In the genomic region with DNA sequence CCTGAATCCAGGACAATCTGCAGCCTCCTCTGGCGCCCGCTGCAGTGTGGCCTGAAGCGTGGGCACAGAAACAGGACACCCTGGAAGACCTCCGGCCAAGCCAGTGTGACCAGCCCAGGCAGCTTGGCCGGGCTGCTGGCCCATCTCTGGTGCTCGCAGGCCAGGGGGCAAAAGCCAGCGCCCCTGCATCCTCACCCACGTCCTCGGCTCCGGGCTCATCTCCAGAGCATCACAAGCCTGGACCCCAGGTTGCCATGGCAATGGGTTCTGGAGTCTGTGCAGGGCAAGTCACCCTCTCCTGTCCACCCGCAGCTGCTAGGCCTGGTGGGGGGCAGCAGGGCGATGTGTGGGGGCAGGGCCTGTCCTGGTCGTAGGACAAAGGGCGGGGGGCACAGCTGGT, we compare ENCODE assay signal across 11 cellular contexts. TPM values are rescaled to one million over a fixed set of nuclear protein-coding genes. Genes with fewer than 3 reads are reported as not detected.
DNase-seq lines count a peak whose midpoint lies in the region; ATAC-seq and TF ChIP-seq lines count a peak whose summit lies in the region.
"Had no signal": no experiment of that assay in that cellular context is flagged by ENCODE, and none has a peak within 500 bp of the region (broad histone marks: within the 10 kb centered on the region; RNA-seq: fewer than 3 reads in every experiment).

No MANE protein-coding gene starts in this region.

- H3K9me3 Mint-ChIP-seq in activated CD8-positive, alpha-beta memory T cell treated with anti-CD3 and anti-CD28 coated beads, Interleukin-2, amount 10 ng/mL, durations not matched to agents 7 days and 5 days (ENCODE audit: low read depth), result no peaks in the 10 kb centered on the region
- H3K9me3 Mint-ChIP-seq in Caco-2 (ENCODE audit: unreplicated experiment), result no peaks in the 10 kb centered on the region
- H3K9me3 Mint-ChIP-seq: type B pancreatic cell had no signal

- H3K9me3 ChIP-seq in mesenchymal stem cell (ENCODE audit: control insufficient read depth, low read length) (no peaks in the 10 kb centered on the region), upper lobe of left lung (no peaks in the 10 kb centered on the region), Caco-2 (no peaks in the 10 kb centered on the region)
- H3K9me3 ChIP-seq: body of pancreas had no signal

- H3K27ac Mint-ChIP-seq in activated CD8-positive, alpha-beta memory T cell treated with anti-CD3 and anti-CD28 coated beads, Interleukin-2, amount 10 ng/mL, durations not matched to agents 7 days and 5 days, result no peak overlapping the region
- no peak overlapping the region for H3K27ac Mint-ChIP-seq in Caco-2 (ENCODE audit: unreplicated experiment)
- H3K27ac Mint-ChIP-seq: type B pancreatic cell had no signal

- peak overlapping the region; percentile 67 to 85 for H2BK12ac ChIP-seq in mesenchymal stem cell (ENCODE audit: low read length in 2 of 2)

- H3K18ac ChIP-seq in mesenchymal stem cell (ENCODE audit: low read depth in 1 of 2, low read length in 2 of 2), result peak overlapping the region; percentile 50 to 52

- peak overlapping the region; percentile 89 for H4K91ac ChIP-seq in mesenchymal stem cell (ENCODE audit: low read length)

- TF ChIP-seq EP300 in upper lobe of left lung (IDR thresholded peaks at IDR 0.05), result no peak

- H3K4ac ChIP-seq in mesenchymal stem cell (ENCODE audit: low read depth in 1 of 2, low read length in 2 of 2), result peak overlapping the region; percentile 29 to 48

- H3K14ac ChIP-seq in mesenchymal stem cell (ENCODE audit: low read length in 2 of 2), result peak overlapping the region in 1 of 2 experiments; percentile 45

- H3K79me1 ChIP-seq in mesenchymal stem cell (replicated peaks; ENCODE audit: low read length, poor library complexity, severe bottlenecking), result no peaks in the 10 kb centered on the region

- no peak overlapping the region for H3K23ac ChIP-seq in mesenchymal stem cell (ENCODE audit: low read length in 2 of 2)

- intact Hi-C loops in Caco-2 (cut with micrococcal nuclease; ENCODE audit: unreplicated experiment), result loop anchor here (5.0 kb wide), 1 partner anchor 38 kb away; no protein-coding TSS in a partner anchor

- no peak overlapping the region for H3K9ac ChIP-seq in mesenchymal stem cell (ENCODE audit: low read length)

- H2BK120ac ChIP-seq in mesenchymal stem cell (ENCODE audit: low read depth, low read length), result peak overlapping the region; percentile 1

- H2BK5ac ChIP-seq in mesenchymal stem cell (ENCODE audit: low read depth, low read length, poor library complexity, severe bottlenecking), result no peak overlapping the region

- H3K4me3 ChIP-seq in coronary artery, result no peak overlapping the region
- H3K4me3 ChIP-seq in mesenchymal stem cell (ENCODE audit: insufficient read depth in 1 of 2, low read depth in 1 of 2, low read length in 2 of 2), result no peak overlapping the region
- H3K4me3 ChIP-seq in upper lobe of left lung, result no peak overlapping the region
- H3K4me3 ChIP-seq in Caco-2 (ENCODE audit: low read depth, low read length), result no peak overlapping the region
- H3K4me3 ChIP-seq: body of pancreas had no signal

- H2AFZ ChIP-seq in mesenchymal stem cell (ENCODE audit: low read depth, low read length), result no peak overlapping the region

- H3K36me3 ChIP-seq in mesenchymal stem cell (ENCODE audit: control insufficient read depth in 1 of 2, insufficient read depth in 2 of 2, low read depth in 1 of 2, low read length in 2 of 2) (peaks cover 0 to 3% of the 10 kb centered on the region in 2 experiments), upper lobe of left lung (no peaks in the 10 kb centered on the region), Caco-2 (ENCODE audit: control insufficient read depth, insufficient read depth, low read length) (no peaks in the 10 kb centered on the region)

- H3K4me3 Mint-ChIP-seq in activated CD8-positive, alpha-beta memory T cell treated with anti-CD3 and anti-CD28 coated beads, Interleukin-2, amount 10 ng/mL, durations not matched to agents 7 days and 5 days, result no peak overlapping the region
- no peak overlapping the region for H3K4me3 Mint-ChIP-seq in Caco-2 (ENCODE audit: unreplicated experiment)

- 85% methylated on average over 14 of the region's 14 CpGs for WGBS in mesenchymal stem cell
- WGBS in upper lobe of left lung, 2 donors, result 75 to 86% methylated on average over 4 to 12 of the region's 14 CpGs

- TF ChIP-seq CTCF in coronary artery (IDR thresholded peaks at IDR 0.05) (no peak), upper lobe of left lung (IDR thresholded peaks at IDR 0.05) (no peak), Caco-2 (IDR thresholded peaks at IDR 0.05; ENCODE audit: insufficient read depth in 1 of 2, low read depth in 1 of 2, low read length in 1 of 2, severe bottlenecking in 1 of 2, unreplicated experiment in 1 of 2) (no peak)

- H2AK5ac ChIP-seq in mesenchymal stem cell (ENCODE audit: low read length, severe bottlenecking), result peak overlapping the region; percentile 45

- no peak overlapping the region for H3K4me2 ChIP-seq in mesenchymal stem cell (ENCODE audit: low read length, poor library complexity, severe bottlenecking)

- H2BK15ac ChIP-seq in mesenchymal stem cell (ENCODE audit: low read depth, poor library complexity, severe bottlenecking), result no peak overlapping the region

- no peak for ATAC-seq in activated CD8-positive, alpha-beta memory T cell treated with anti-CD3 and anti-CD28 coated beads, Interleukin-2, amount 10 ng/mL, durations not matched to agents 7 days and 5 days
- ATAC-seq in upper lobe of left lung (ENCODE audit: low FRiP score in 2 of 2) (no peak), HG03354 (IDR thresholded peaks at IDR 0.05; ENCODE audit: poor library complexity, severe bottlenecking, unreplicated experiment) (no peak)

- TF ChIP-seq POLR2A in upper lobe of left lung (IDR thresholded peaks at IDR 0.05), result no peak

- peaks cover 31% of the 10 kb centered on the region for H3K4me1 Mint-ChIP-seq in activated CD8-positive, alpha-beta memory T cell treated with anti-CD3 and anti-CD28 coated beads, Interleukin-2, amount 10 ng/mL, durations not matched to agents 7 days and 5 days
- peaks cover 9% of the 10 kb centered on the region for H3K4me1 Mint-ChIP-seq in Caco-2 (ENCODE audit: low read depth, unreplicated experiment)

- H3K27ac ChIP-seq in coronary artery (peak overlapping the region; percentile 68 to 81), mesenchymal stem cell (ENCODE audit: low read length, poor library complexity, severe bottlenecking) (peak overlapping the region; percentile 52), upper lobe of left lung (peak overlapping the region; percentile 78 to 84 (median 84))

- DNase-seq in activated CD8-positive, alpha-beta memory T cell treated with anti-CD3 and anti-CD28 coated beads, Interleukin-2, amount 50 U/mL, for 48 hours, result peak; percentile 52
- no peak for DNase-seq in activated CD8-positive, alpha-beta memory T cell treated with anti-CD3 and anti-CD28 coated beads, Interleukin-2, amount 10 ng/mL, durations not matched to agents 7 days and 5 days
- DNase-seq in coronary artery (ENCODE audit: low spot score) (no peak), mesenchymal stem cell (no peak), upper lobe of left lung (peak in 1 of 2 donors; percentile 72), Caco-2 (no peak), anterior cingulate cortex (lab: John Stamatoyannopoulos, UW) (no peak)
- DNase-seq: DND-41 had no signal

- POLR2A ChIA-PET in Caco-2 (lab: Charles Lee), result interaction anchor here (1.1 kb wide), 1 partner anchor 57 kb away, joined by 3 read pairs; no protein-coding TSS in a partner anchor

- CTCF ChIA-PET in activated CD8-positive, alpha-beta memory T cell treated with anti-CD3 and anti-CD28 coated beads, Interleukin-2, amount 10 ng/mL, durations not matched to agents 7 days and 5 days (lab: Charles Lee), result interaction anchor here (0.8 to 1.2 kb wide), 2 partner anchors 11 to 16 kb away, joined by 3 read pairs; no protein-coding TSS in a partner anchor
- CTCF ChIA-PET in Caco-2 (lab: Charles Lee), result interaction anchor here (0.5 kb wide), 1 partner anchor 13 kb away, joined by 3 read pairs; no protein-coding TSS in a partner anchor

- H3K36me3 Mint-ChIP-seq in activated CD8-positive, alpha-beta memory T cell treated with anti-CD3 and anti-CD28 coated beads, Interleukin-2, amount 10 ng/mL, durations not matched to agents 7 days and 5 days, result no peaks in the 10 kb centered on the region
- peaks cover 13% of the 10 kb centered on the region for H3K36me3 Mint-ChIP-seq in Caco-2 (ENCODE audit: insufficient read depth, unreplicated experiment)
- H3K36me3 Mint-ChIP-seq: type B pancreatic cell had no signal

- peaks cover 0 to 23% of the 10 kb centered on the region in 2 experiments for H3K27me3 ChIP-seq in mesenchymal stem cell (ENCODE audit: control insufficient read depth in 1 of 2, insufficient read depth in 1 of 2, low read length in 2 of 2)
- H3K27me3 ChIP-seq in upper lobe of left lung, result no peaks in the 10 kb centered on the region
- H3K27me3 ChIP-seq in Caco-2 (replicated peaks; ENCODE audit: control insufficient read depth, insufficient read depth, low read length), result no peaks in the 10 kb centered on the region
- H3K27me3 ChIP-seq: body of pancreas had no signal

- peak overlapping the region; percentile 62 for H4K8ac ChIP-seq in mesenchymal stem cell (ENCODE audit: low read length)

- peaks cover 49% of the 10 kb centered on the region for H3K4me1 ChIP-seq in mesenchymal stem cell (ENCODE audit: control insufficient read depth, insufficient read depth, low read depth, low read length)
- peaks cover 34 to 58% (median 44%) of the 10 kb centered on the region in 4 donors for H3K4me1 ChIP-seq in upper lobe of left lung
- 0 out of 2 replicates have a peak, but pooled peaks cover 4% of the 10 kb centered on the region for H3K4me1 ChIP-seq in Caco-2

- no TSS peak for BruUV-seq in Caco-2 (replicated peaks; lab: Mats Ljungman, UMichigan)

- peaks cover 23% of the 10 kb centered on the region for H3K27me3 Mint-ChIP-seq in activated CD8-positive, alpha-beta memory T cell treated with anti-CD3 and anti-CD28 coated beads, Interleukin-2, amount 10 ng/mL, durations not matched to agents 7 days and 5 days
- H3K27me3 Mint-ChIP-seq in Caco-2 (ENCODE audit: insufficient read depth, unreplicated experiment), result no peaks in the 10 kb centered on the region

RNA-seq across cellular contexts. Expression of gene PDGFB, which starts 9.3 kb away (rescaled TPM):
- under 1 TPM in 1 of 2 experiments, not detected in 1; 0.35 TPM for total RNA-seq in activated CD8-positive, alpha-beta memory T cell treated with anti-CD3 and anti-CD28 coated beads, Interleukin-2, amount 10 ng/mL, durations not matched to agents 7 days and 5 days
- 3.4 TPM for polyA plus RNA-seq in mesenchymal stem cell (2013, experiment 1 of 2)
- 3.6 TPM for polyA plus RNA-seq in mesenchymal stem cell (2013, experiment 2 of 2)
- total RNA-seq in upper lobe of left lung, result 10 to 100 TPM; 15.4 to 41.7 (median 24.1) TPM
- 7.2 and 8.3 TPM in 2 replicates for total RNA-seq in Caco-2 (2022)
